Comparison of ENCODE assay signal across 1 cellular context in genomic region chr6:142627474-142627873, GRCh38.
TF ChIP-seq lines count a peak whose summit lies in the region.

No MANE protein-coding gene starts in this region.

TF ChIP-seq in IMR-90, 13 proteins besides CTCF, POLR2A, EP300 and RAD21 (continued from another document):
- TF ChIP-seq USF2 (IDR thresholded peaks at IDR 0.05; ENCODE audit: low read depth, low read length) (no peak), MAZ (IDR thresholded peaks at IDR 0.05; ENCODE audit: borderline replicate concordance, low read depth, low read length) (no peak), BHLHE40 (IDR thresholded peaks at IDR 0.05; ENCODE audit: low read depth, low read length) (no peak), CEBPB (IDR thresholded peaks at IDR 0.05; ENCODE audit: low read depth, low read length) (no peak), RCOR1 (IDR thresholded peaks at IDR 0.05; ENCODE audit: insufficient replicate concordance, low read length) (no peak), NFE2L2 (IDR thresholded peaks at IDR 0.05; ENCODE audit: low read depth, low read length) (no peak), MXI1 (IDR thresholded peaks at IDR 0.05; ENCODE audit: borderline replicate concordance, low read depth, low read length) (no peak)
